8 cellular contexts compared by ENCODE assay signal in the genomic region with DNA sequence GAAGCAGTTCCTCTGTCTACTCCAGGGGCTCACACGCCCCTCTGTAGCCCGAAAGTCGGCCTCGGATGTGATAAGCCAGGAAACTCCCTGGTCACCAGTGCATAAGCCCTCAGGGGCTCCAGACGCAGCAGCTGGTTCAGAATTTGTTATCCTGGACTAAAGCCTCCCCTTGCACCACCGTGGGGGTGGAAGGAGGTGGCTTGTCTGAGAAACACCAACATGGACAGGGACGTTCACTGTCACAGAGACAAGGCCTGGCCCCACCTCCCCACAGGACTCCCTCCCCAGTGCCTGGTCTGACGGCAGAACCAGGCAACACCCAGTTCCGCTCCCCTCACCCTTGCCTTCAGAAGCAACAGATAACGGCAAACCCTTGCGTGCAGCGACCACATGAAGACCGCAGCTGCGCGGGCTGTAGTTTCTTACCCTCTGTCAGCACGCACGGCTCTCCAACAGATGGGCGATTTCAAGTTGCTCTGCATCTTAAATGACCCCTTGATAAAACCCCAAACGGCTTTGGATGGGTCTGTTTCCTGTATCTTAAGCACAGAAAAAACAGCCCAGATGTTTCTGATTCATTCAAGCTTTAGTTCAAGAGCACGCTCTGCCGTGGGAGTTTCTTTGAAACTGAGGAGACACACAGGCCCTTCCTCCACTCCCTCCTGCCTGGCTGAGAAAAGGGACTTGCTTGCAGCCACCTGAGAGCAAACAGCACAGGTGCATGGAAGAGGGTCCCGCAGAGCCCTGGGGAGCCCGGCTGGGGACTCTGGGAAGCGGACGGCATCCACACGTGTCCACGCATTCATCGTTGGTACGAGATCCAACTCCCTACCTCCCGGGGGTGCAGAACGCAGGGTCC. TPM values are rescaled to one million over a fixed set of nuclear protein-coding genes. Genes with fewer than 3 reads are reported as not detected.
DNase-seq lines count a peak whose midpoint lies in the region; ATAC-seq and TF ChIP-seq lines count a peak whose summit lies in the region.

No MANE protein-coding gene starts in this region.

- CTCF ChIA-PET in Calu3 (lab: Charles Lee) = no interaction called here

- no peak for TF ChIP-seq CTCF in Calu3 (IDR thresholded peaks at IDR 0.05; ENCODE audit: unreplicated experiment)

- TF ChIP-seq POLR2A in erythroblast (IDR thresholded peaks at IDR 0.05; ENCODE audit: low read length) = no peak

- peak; percentile 55 for ATAC-seq in GM18873 (IDR thresholded peaks at IDR 0.05; ENCODE audit: low FRiP score, unreplicated experiment)
- ATAC-seq in HG02973 (IDR thresholded peaks at IDR 0.05; ENCODE audit: unreplicated experiment) = peak; percentile 72
- ATAC-seq in T-helper 17 cell = peak; percentile 92
- no peak for ATAC-seq in GM21381 (IDR thresholded peaks at IDR 0.05; ENCODE audit: unreplicated experiment)

- H3K4me1 Mint-ChIP-seq in T-helper 17 cell (peaks cover 18% of the 10 kb centered on the region), Calu3 (ENCODE audit: low read depth, unreplicated experiment) (peaks cover 12% of the 10 kb centered on the region)

- DNase-seq in T-helper 17 cell = peak in 1 of 3 donors; percentile 27
- DNase-seq in erythroblast (lab: John Stamatoyannopoulos, UW) = peak; percentile 62 to 67
- peak; percentile 10 for DNase-seq in stimulated activated CD4-positive, alpha-beta T cell treated with anti-CD3 and anti-CD28 coated beads, Interleukin-2, amount 100 ng/mL, for 4 hours (ENCODE audit: low read depth)
- no peak for DNase-seq in UCSD-AML1 (lab: John Stamatoyannopoulos, UW; ENCODE audit: unreplicated experiment)
- DNase-seq in Calu3 = no peak

- peak overlapping the region; percentile 83 for H3K4me3 Mint-ChIP-seq in T-helper 17 cell
- no peak overlapping the region for H3K4me3 Mint-ChIP-seq in Calu3 (ENCODE audit: low read depth, unreplicated experiment)

- H3K27me3 Mint-ChIP-seq in T-helper 17 cell (peaks cover 64% of the 10 kb centered on the region), Calu3 (ENCODE audit: unreplicated experiment) (peaks cover 97% of the 10 kb centered on the region)

- peaks cover 2% of the 10 kb centered on the region for H3K9me3 ChIP-seq in T-helper 17 cell (ENCODE audit: control insufficient read depth, low read length, poor library complexity, severe bottlenecking)

- H3K27ac Mint-ChIP-seq in T-helper 17 cell (peak overlapping the region; percentile 89), Calu3 (ENCODE audit: unreplicated experiment) (no peak overlapping the region)

- intact Hi-C loops in Calu3 (cut with micrococcal nuclease; ENCODE audit: unreplicated experiment) = no loop called here

- H3K36me3 Mint-ChIP-seq in T-helper 17 cell (ENCODE audit: low read depth) = peaks cover 3% of the 10 kb centered on the region
- no peaks in the 10 kb centered on the region for H3K36me3 Mint-ChIP-seq in Calu3 (ENCODE audit: insufficient read depth, unreplicated experiment)

- BruUV-seq in Calu3 (replicated peaks; lab: Mats Ljungman, UMichigan) = no TSS peak

- no peaks in the 10 kb centered on the region for H3K9me3 Mint-ChIP-seq in Calu3 (ENCODE audit: low read depth, unreplicated experiment)

RNA-seq across cellular contexts. Expression of a gene that starts 44.7 kb away (rescaled TPM):
- not detected for total RNA-seq in T-helper 17 cell
- total RNA-seq in Calu3 (2022) = 0.47 and 0.93 TPM in 2 replicates

Comparison
In these comparisons a context has a peak if more than half of its experiments do, and no peak if none do; other contexts are left out.
1. DNase-seq: peak in erythroblast (2 of 2) and stimulated activated CD4-positive, alpha-beta T cell treated with anti-CD3 and anti-CD28 coated beads, Interleukin-2, amount 100 ng/mL, for 4 hours (single experiment); none in UCSD-AML1 (single experiment) and Calu3 (single experiment).